In the genomic region with DNA sequence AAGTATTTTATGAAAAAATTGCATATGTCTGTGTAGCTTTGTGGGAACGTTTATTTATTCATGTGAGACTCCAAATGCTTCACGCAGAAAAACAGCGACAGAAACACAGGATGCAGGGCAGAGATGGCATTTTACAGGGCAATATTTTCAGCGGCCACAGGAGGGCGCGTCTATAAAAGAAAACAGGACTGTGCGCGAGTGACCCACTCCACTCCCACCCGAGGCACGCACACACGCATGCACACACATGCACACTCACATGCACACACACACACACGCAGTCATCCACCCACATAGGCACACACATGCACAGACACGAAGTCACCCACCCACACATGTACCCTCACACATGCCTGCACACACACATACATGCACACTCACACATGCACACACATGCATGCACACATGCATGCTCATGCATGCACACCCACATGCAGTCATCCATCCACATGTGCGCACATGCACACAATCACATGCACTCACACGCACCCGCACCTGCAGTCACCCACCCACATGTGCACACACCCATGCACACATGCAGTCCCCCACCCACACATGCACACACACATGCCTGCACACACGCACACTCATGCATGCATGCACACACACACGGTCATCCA, we compare ENCODE assay signal across 8 cellular contexts.
DNase-seq lines count a peak whose midpoint lies in the region; TF ChIP-seq lines count a peak whose summit lies in the region.

No MANE protein-coding gene starts in this region.

- DNase-seq in AG04450 (ENCODE audit: low read depth, low spot score) = no peak
- DNase-seq in GM19240 (ENCODE audit: insufficient read length, low spot score) = peak; percentile 45
- peak; percentile 2 for DNase-seq in NCI-H2196 treated with DMSO at 0.1 percent for 48 hours (lab: John Stamatoyannopoulos, UW; ENCODE audit: unreplicated experiment)
- peak; percentile 61 to 72 for DNase-seq in activated CD4-positive, alpha-beta T cell treated with anti-CD3 and anti-CD28 coated beads, Interleukin-2, amount 50 U/mL, for 48 hours
- DNase-seq in effector CD8-positive, alpha-beta T cell (lab: John Stamatoyannopoulos, UW) = peak; percentile 35
- peak; percentile 18 for DNase-seq in middle frontal gyrus (ENCODE audit: extremely low spot score, low spot score)
- DNase-seq in stimulated activated naive CD4-positive, alpha-beta T cell treated with Interleukin-2 at 50 U/mL for 16 hours (lab: John Stamatoyannopoulos, UW) = peak; percentile 29
- no peak for DNase-seq in NK-92 treated with Interleukin-12 subunit alpha and Interleukin-12 subunit beta, amount 100 ng/mL, for 24 hours (lab: John Stamatoyannopoulos, UW)

- H3K27ac ChIP-seq in AG04450 (ENCODE audit: low read depth, low read length) = no peak overlapping the region

- H3K27me3 ChIP-seq in AG04450 (ENCODE audit: control insufficient read depth, insufficient read depth, low read length) = no peaks in the 10 kb centered on the region

- no peak overlapping the region for H3K4me3 ChIP-seq in AG04450 (ENCODE audit: low read depth, low read length)

- POLR2A ChIA-PET in AG04450 (lab: Yijun Ruan, JAX) = no interaction called here

- H3K9me3 ChIP-seq in AG04450 (ENCODE audit: control insufficient read depth, insufficient read depth, low read length) = no peaks in the 10 kb centered on the region; the same call in 1 of the 2 replicates

- peak; percentile 69 for TF ChIP-seq CTCF in AG04450 (IDR thresholded peaks at IDR 0.05; ENCODE audit: low read depth, low read length)

- CTCF ChIA-PET in AG04450 (lab: Charles Lee) = interaction anchor here (0.8 to 1.4 kb wide), 3 partner anchors 12 to 41 kb away, joined by 3 to 6 read pairs (median 3); no protein-coding TSS in a partner anchor

Comparison
In these comparisons a context has a peak if more than half of its experiments do, and no peak if none do; other contexts are left out.
1. DNase-seq: peak in GM19240 (single experiment), NCI-H2196 treated with DMSO at 0.1 percent for 48 hours (single experiment), activated CD4-positive, alpha-beta T cell treated with anti-CD3 and anti-CD28 coated beads, Interleukin-2, amount 50 U/mL, for 48 hours (2 of 2), effector CD8-positive, alpha-beta T cell (single experiment), middle frontal gyrus (single experiment) and stimulated activated naive CD4-positive, alpha-beta T cell treated with Interleukin-2 at 50 U/mL for 16 hours (single experiment); none in AG04450 (single experiment) and NK-92 treated with Interleukin-12 subunit alpha and Interleukin-12 subunit beta, amount 100 ng/mL, for 24 hours (single experiment).